ENCODE assay signal across 29 cellular contexts in genomic region chr19:35302446-35302845, GRCh38. TPM values are rescaled to one million over a fixed set of nuclear protein-coding genes. Genes with fewer than 3 reads are reported as not detected.
DNase-seq lines count a peak whose midpoint lies in the region; ATAC-seq, FAIRE-seq and TF ChIP-seq lines count a peak whose summit lies in the region.
"Had no signal": no experiment of that assay in that cellular context is flagged by ENCODE, and none has a peak within 500 bp of the region (broad histone marks: within the 10 kb centered on the region; RNA-seq: fewer than 3 reads in every experiment).

No MANE protein-coding gene starts in this region.

- H3K4me2 ChIP-seq in H1 (ENCODE audit: insufficient read depth in 1 of 2, low read depth in 2 of 2, low read length in 2 of 2) (no peak overlapping the region), osteoblast (ENCODE audit: insufficient read depth, low read length) (no peak overlapping the region)
- H3K4me2 ChIP-seq: GM23338 had no signal

- H2BK15ac ChIP-seq in H1 (ENCODE audit: low read length), result no peak overlapping the region

- no peak overlapping the region for H3K27ac ChIP-seq in H1 (ENCODE audit: low read depth, low read length)
- H3K27ac ChIP-seq in osteoblast (ENCODE audit: low read depth, low read length), result no peak overlapping the region
- peak overlapping the region; percentile 38 for H3K27ac ChIP-seq in substantia nigra (ENCODE audit: low read depth, low read length, poor library complexity, severe bottlenecking)
- H3K27ac ChIP-seq: 22Rv1 had no signal

- no peak overlapping the region for H3K56ac ChIP-seq in H1 (replicated peaks; ENCODE audit: insufficient read length, low read depth, low read length)

- H3K79me1 ChIP-seq in H1 (ENCODE audit: low read depth, low read length), result peaks cover 3% of the 10 kb centered on the region; the same call in 1 of the 2 replicates

- ATAC-seq in Right ventricle myocardium superior (ENCODE audit: poor library complexity) (no peak), left cardiac atrium (no peak), GM18867 (IDR thresholded peaks at IDR 0.05; ENCODE audit: unreplicated experiment) (no peak), HG03039 (IDR thresholded peaks at IDR 0.05; ENCODE audit: unreplicated experiment) (no peak)
- ATAC-seq: GM23338 had no signal

- TF ChIP-seq RAD21 in H1 (IDR thresholded peaks at IDR 0.05 in 1 of 2, conservative IDR thresholded peaks at IDR 0.05 in 1 of 2; ENCODE audit: low read depth in 2 of 2, low read length in 2 of 2), result no peak

- no peak for TF ChIP-seq EP300 in H1 (IDR thresholded peaks at IDR 0.05; ENCODE audit: borderline replicate concordance in 1 of 2, low read depth in 2 of 2, low read length in 2 of 2)

- intact Hi-C loops in Right ventricle myocardium superior (cut with DNase I) (no loop called here), left cardiac atrium (cut with DNase I) (no loop called here)

- H3K18ac ChIP-seq in H1 (ENCODE audit: extremely low read depth, low read length), result no peak overlapping the region

- CTCF ChIA-PET in H1 (lab: Charles Lee; ENCODE audit: partially characterized antibody), result interaction anchor here (0.9 kb wide), 1 partner anchor 31 kb away, joined by 3 read pairs; no protein-coding TSS in a partner anchor

- TF ChIP-seq CTCF in H1 (IDR thresholded peaks at IDR 0.05; ENCODE audit: control extremely low read depth in 1 of 3, insufficient read depth in 1 of 3, low read depth in 1 of 3, low read length in 3 of 3) (no peak), osteoblast (IDR thresholded peaks at IDR 0.05; ENCODE audit: extremely low read depth, low read depth, low read length) (no peak)

- H2AFZ ChIP-seq in H1 (ENCODE audit: low read length), result no peak overlapping the region
- H2AFZ ChIP-seq in osteoblast (ENCODE audit: low read length), result no peak overlapping the region
- H2AFZ ChIP-seq: GM23338 had no signal

- H3K9ac ChIP-seq in H1 (replicated peaks in 1 of 4; ENCODE audit: extremely low read depth in 1 of 4, low read depth in 3 of 4, low read length in 3 of 4), result no peak overlapping the region
- H3K9ac ChIP-seq: BLaER1 treated with 17β-estradiol and CSF1 and Interleukin-3, amounts not matched to agents 10 nM and 100 nM had no signal

- peak; percentile 30 for DNase-seq in Right ventricle myocardium superior
- DNase-seq in left cardiac atrium, result no peak
- no peak for DNase-seq in H1 (ENCODE audit: low read depth in 1 of 2, low spot score in 2 of 2)
- DNase-seq in osteoblast (ENCODE audit: insufficient read length, low spot score, missing footprints), result peak; percentile 75
- DNase-seq in substantia nigra (lab: John Stamatoyannopoulos, UW), result no peak
- DNase-seq in DMS114 treated with DMSO at 0.1 percent for 48 hours (lab: John Stamatoyannopoulos, UW; ENCODE audit: unreplicated experiment), result no peak
- DNase-seq: ACHN; AML-193; BE2C; CD4-positive, alpha-beta T cell; CD8-positive, alpha-beta memory T cell; DMS 273 treated with DMSO at 0.1 percent for 48 hours; DMS53; DMS79 treated with DMSO at 0.1 percent for 48 hours; HFFc6 had no signal

- H4K20me1 ChIP-seq in H1 (replicated peaks in 1 of 2; ENCODE audit: control insufficient read depth in 1 of 2, insufficient read depth in 2 of 2, low read length in 2 of 2) (peaks cover 0 to 16% of the 10 kb centered on the region in 2 experiments), osteoblast (ENCODE audit: insufficient read depth, low read length) (no peaks in the 10 kb centered on the region)
- H4K20me1 ChIP-seq: BLaER1 treated with 17β-estradiol and CSF1 and Interleukin-3, amounts not matched to agents 10 nM and 100 nM had no signal

- TF ChIP-seq POLR2A in H1 (IDR thresholded peaks at IDR 0.05; ENCODE audit: control extremely low read depth in 1 of 2, low read depth in 2 of 2, low read length in 2 of 2), result no peak

- H4K91ac ChIP-seq in H1 (replicated peaks; ENCODE audit: insufficient read length, low read length), result no peak overlapping the region

- H3K4me3 ChIP-seq in H1 (ENCODE audit: extremely low read depth in 1 of 4, insufficient read depth in 2 of 4, low read depth in 3 of 4, low read length in 4 of 4) (no peak overlapping the region), osteoblast (ENCODE audit: insufficient read depth, low read length) (no peak overlapping the region)
- H3K4me3 ChIP-seq: BLaER1 treated with 17β-estradiol and CSF1 and Interleukin-3, amounts not matched to agents 10 nM and 100 nM; GM23338; HAP-1 had no signal

- no peak overlapping the region for H3K23ac ChIP-seq in H1 (ENCODE audit: insufficient read length)

- H2BK120ac ChIP-seq in H1 (replicated peaks; ENCODE audit: low read depth, low read length), result no peak overlapping the region

- no peak overlapping the region for H2BK20ac ChIP-seq in H1 (ENCODE audit: low read length)

- H3K14ac ChIP-seq in H1 (ENCODE audit: insufficient read length), result no peak overlapping the region

- H3K4ac ChIP-seq in H1 (replicated peaks; ENCODE audit: insufficient read length, low read depth, low read length), result no peak overlapping the region

- no peaks in the 10 kb centered on the region; a peak in 1 of 4 replicates for H3K9me3 ChIP-seq in H1 (ENCODE audit: insufficient read depth in 2 of 2, low read depth in 1 of 2, low read length in 1 of 2)
- H3K9me3 ChIP-seq in osteoblast (ENCODE audit: low read depth, low read length), result no peaks in the 10 kb centered on the region
- H3K9me3 ChIP-seq: BLaER1 treated with 17β-estradiol and CSF1 and Interleukin-3, amounts not matched to agents 10 nM and 100 nM; HAP-1 had no signal

- H3K27me3 ChIP-seq in H1 (replicated peaks in 1 of 4; ENCODE audit: control insufficient read depth in 3 of 4, extremely low read depth in 1 of 4, insufficient read depth in 3 of 4, low read length in 3 of 4) (peaks cover 0 to 7% (median 2%) of the 10 kb centered on the region in 4 experiments; a peak in 1 of 7 replicates), osteoblast (ENCODE audit: insufficient read depth, low read length) (no peaks in the 10 kb centered on the region)
- H3K27me3 ChIP-seq: BE2C; BLaER1 treated with 17β-estradiol and CSF1 and Interleukin-3, amounts not matched to agents 10 nM and 100 nM had no signal

- peaks cover 14% of the 10 kb centered on the region; the same call in 1 of the 2 replicates for H3K23me2 ChIP-seq in H1 (ENCODE audit: low read depth, low read length)

- no peaks in the 10 kb centered on the region for H3K79me2 ChIP-seq in H1 (ENCODE audit: control insufficient read depth in 1 of 2, insufficient read depth in 2 of 2, low read length in 2 of 2)
- H3K79me2 ChIP-seq in osteoblast (ENCODE audit: insufficient read depth, low read length), result no peaks in the 10 kb centered on the region

- 85% methylated on average over 14 of the region's 16 CpGs; no CpG with 5 or more reads in 1 of the 2 experiments for WGBS in H1 (ENCODE audit: extremely low coverage in 1 of 2, insufficient coverage in 1 of 2, insufficient read length in 1 of 2, insufficient replicate concordance in 2 of 2, low coverage in 1 of 2, low lambda C conversion rate in 2 of 2, missing lambda C conversion rate in 1 of 2), 2 experiments

- H2AK5ac ChIP-seq in H1 (ENCODE audit: low read depth, low read length), result peak overlapping the region; percentile 82; the same call in 1 of the 2 replicates

- H4K8ac ChIP-seq in H1 (ENCODE audit: extremely low read depth, insufficient read depth, low read length), result no peak overlapping the region

- H2BK12ac ChIP-seq in H1 (ENCODE audit: low read depth, low read length), result no peak overlapping the region

- no peak for FAIRE-seq in H1 (lab: Jason Lieb, UNC)
- FAIRE-seq: A204.1, D721Med, GM12892, GM19239, H54 had no signal

- 0 out of 7 replicates have a peak, but pooled peaks cover 0 to 2% (median 0%) of the 10 kb centered on the region in 4 experiments for H3K4me1 ChIP-seq in H1 (replicated peaks in 1 of 4; ENCODE audit: control insufficient read depth in 3 of 4, insufficient read depth in 4 of 4, low read length in 3 of 4)
- no peaks in the 10 kb centered on the region for H3K4me1 ChIP-seq in osteoblast (ENCODE audit: insufficient read depth, low read length)
- H3K4me1 ChIP-seq: BE2C, HAP-1 had no signal

- no peaks in the 10 kb centered on the region; a peak in 1 of 8 replicates for H3K36me3 ChIP-seq in H1 (ENCODE audit: control insufficient read depth in 2 of 4, insufficient read depth in 4 of 4, low read length in 3 of 4)
- no peaks in the 10 kb centered on the region for H3K36me3 ChIP-seq in osteoblast (ENCODE audit: insufficient read depth, low read length)
- H3K36me3 ChIP-seq: BE2C; BLaER1 treated with 17β-estradiol and CSF1 and Interleukin-3, amounts not matched to agents 10 nM and 100 nM; HAP-1 had no signal

- H4K5ac ChIP-seq in H1 (ENCODE audit: insufficient read length, low read depth, low read length), result no peak overlapping the region

- POLR2A ChIA-PET in H1 (lab: Charles Lee; ENCODE audit: partially characterized antibody), result interaction anchor here (1.4 kb wide), 1 partner anchor 22 kb away, joined by 3 read pairs; no protein-coding TSS in a partner anchor

- H2BK5ac ChIP-seq in H1 (ENCODE audit: low read depth, low read length), result no peak overlapping the region

RNA-seq across cellular contexts. Expression of gene MAG, which starts 10.5 kb away (rescaled TPM):
- total RNA-seq in Right ventricle myocardium superior, result not detected
- total RNA-seq in left cardiac atrium, result not detected
- total RNA-seq in H1 (2021; fragmentation: NEBNext Ultra II Directional; extraction: Animal tissue kit (Norgen Biotek cat#: 25700)), result 0.46 and 1.3 TPM in 2 replicates
- polyA plus RNA-seq in H1 (2011; rRNA removed), result 0.20 and 0.72 TPM in 2 replicates
- polyA plus RNA-seq in H1 (2011; cell fraction: cytosol; rRNA removed), result 0.41 TPM
- 1.7 TPM for polyA plus RNA-seq in H1 (2011; cell fraction: nucleus; rRNA removed)
- polyA plus RNA-seq in H1 (2012, experiment 1 of 2), result 0.22 to 0.74 TPM (median 0.54 TPM) in 4 replicates
- 0.28 TPM for polyA plus RNA-seq in H1 (2012, experiment 2 of 2)
- 1.4 TPM for polyA plus RNA-seq in H1 (2013, experiment 1 of 2)
- polyA plus RNA-seq in H1 (2013, experiment 2 of 2), result 1.3 TPM
- 0.25 and 0.90 TPM in 2 replicates for polyA minus RNA-seq in H1 (2011; rRNA and poly(A)+ RNA removed)
- not detected for polyA minus RNA-seq in H1 (2011; cell fraction: cytosol; rRNA and poly(A)+ RNA removed)
- polyA minus RNA-seq in H1 (2011; cell fraction: nucleus; rRNA and poly(A)+ RNA removed), result not detected
- not detected in 2 replicates for total RNA-seq in osteoblast
- total RNA-seq: CD4-positive, alpha-beta T cell; CD8-positive, alpha-beta memory T cell; Daoy; G401; HFFc6 had no signal
- polyA plus RNA-seq: CD14-positive monocyte had no signal

RNA-seq across cellular contexts. Expression of gene HAMP, which starts 20.1 kb away (rescaled TPM):
- not detected for total RNA-seq in Right ventricle myocardium superior
- 1 to 10 TPM in 1 of 2 donors, under 1 TPM in 1; 0.41 to 7.6 TPM for total RNA-seq in left cardiac atrium
- not detected in 2 replicates for total RNA-seq in H1 (2021; fragmentation: NEBNext Ultra II Directional; extraction: Animal tissue kit (Norgen Biotek cat#: 25700))
- polyA plus RNA-seq in H1 (2011; rRNA removed), result 0.06 and 0.08 TPM in 2 replicates
- not detected for polyA plus RNA-seq in H1 (2011; cell fraction: cytosol; rRNA removed)
- polyA plus RNA-seq in H1 (2011; cell fraction: nucleus; rRNA removed), result not detected
- polyA plus RNA-seq in H1 (2012, experiment 1 of 2), result 0.20 TPM in 1 of 4 replicates, not detected in the others
- not detected for polyA plus RNA-seq in H1 (2012, experiment 2 of 2)
- 0.12 TPM for polyA plus RNA-seq in H1 (2013, experiment 1 of 2)
- polyA plus RNA-seq in H1 (2013, experiment 2 of 2), result 0.07 TPM
- not detected in 2 replicates for polyA minus RNA-seq in H1 (2011; rRNA and poly(A)+ RNA removed)
- not detected for polyA minus RNA-seq in H1 (2011; cell fraction: cytosol; rRNA and poly(A)+ RNA removed)
- not detected for polyA minus RNA-seq in H1 (2011; cell fraction: nucleus; rRNA and poly(A)+ RNA removed)
- total RNA-seq in osteoblast, result not detected in 2 replicates
- total RNA-seq: Daoy, G401, GM23338, HFFc6 had no signal
- polyA plus RNA-seq: CD14-positive monocyte; CD8-positive, alpha-beta memory T cell had no signal

RNA-seq across cellular contexts. Expression of gene CD22, which starts 26.5 kb away (rescaled TPM):
- total RNA-seq in Right ventricle myocardium superior (0.56 TPM), left cardiac atrium (under 1 TPM; 0.39 to 0.56 TPM), osteoblast (under 0.01 TPM in 1 of 2 replicates, not detected in the other)
- total RNA-seq in H1 (2021; fragmentation: NEBNext Ultra II Directional; extraction: Animal tissue kit (Norgen Biotek cat#: 25700)), result 0.54 and 0.60 TPM in 2 replicates
- polyA plus RNA-seq in H1 (2011; rRNA removed), result 0.06 and 0.42 TPM in 2 replicates
- 0.30 TPM for polyA plus RNA-seq in H1 (2011; cell fraction: cytosol; rRNA removed)
- 0.51 TPM for polyA plus RNA-seq in H1 (2011; cell fraction: nucleus; rRNA removed)
- polyA plus RNA-seq in H1 (2012, experiment 1 of 2), result 0.13 to 0.33 TPM (median 0.18 TPM) in 3 of 4 replicates, not detected in the other
- polyA plus RNA-seq in H1 (2012, experiment 2 of 2), result not detected
- polyA plus RNA-seq in H1 (2013, experiment 1 of 2), result 0.53 TPM
- polyA plus RNA-seq in H1 (2013, experiment 2 of 2), result 0.24 TPM
- polyA minus RNA-seq in H1 (2011; rRNA and poly(A)+ RNA removed), result 0.39 TPM in 1 of 2 replicates, not detected in the other
- polyA minus RNA-seq in H1 (2011; cell fraction: cytosol; rRNA and poly(A)+ RNA removed), result not detected
- polyA minus RNA-seq in H1 (2011; cell fraction: nucleus; rRNA and poly(A)+ RNA removed), result not detected
- total RNA-seq: Daoy, G401 had no signal
- polyA plus RNA-seq: CD8-positive, alpha-beta memory T cell had no signal

RNA-seq across cellular contexts. Expression of gene USF2, which starts 33.7 kb away (rescaled TPM):
- total RNA-seq in Right ventricle myocardium superior (141 TPM), left cardiac atrium (100 to 1,000 TPM; 130 to 147 TPM), osteoblast (66.2 and 74.0 TPM in 2 replicates)
- total RNA-seq in H1 (2021; fragmentation: NEBNext Ultra II Directional; extraction: Animal tissue kit (Norgen Biotek cat#: 25700)), result 109 and 113 TPM in 2 replicates
- 74.1 and 119 TPM in 2 replicates for polyA plus RNA-seq in H1 (2011; rRNA removed)
- polyA plus RNA-seq in H1 (2011; cell fraction: cytosol; rRNA removed), result 142 TPM
- polyA plus RNA-seq in H1 (2011; cell fraction: nucleus; rRNA removed), result 268 TPM
- polyA plus RNA-seq in H1 (2012, experiment 1 of 2), result 112 to 133 TPM (median 125 TPM) in 4 replicates
- 90.5 TPM for polyA plus RNA-seq in H1 (2012, experiment 2 of 2)
- polyA plus RNA-seq in H1 (2013, experiment 1 of 2), result 70.6 TPM
- 72.7 TPM for polyA plus RNA-seq in H1 (2013, experiment 2 of 2)
- polyA minus RNA-seq in H1 (2011; rRNA and poly(A)+ RNA removed), result 29.0 and 60.8 TPM in 2 replicates
- 79.1 TPM for polyA minus RNA-seq in H1 (2011; cell fraction: cytosol; rRNA and poly(A)+ RNA removed)
- 82.7 TPM for polyA minus RNA-seq in H1 (2011; cell fraction: nucleus; rRNA and poly(A)+ RNA removed)

RNA-seq across cellular contexts. Expression of gene FFAR1, which starts 45.3 kb away (rescaled TPM):
- total RNA-seq in Right ventricle myocardium superior (not detected), left cardiac atrium (not detected), osteoblast (not detected in 2 replicates)
- total RNA-seq in H1 (2021; fragmentation: NEBNext Ultra II Directional; extraction: Animal tissue kit (Norgen Biotek cat#: 25700)), result not detected in 2 replicates
- polyA plus RNA-seq in H1 (2011; rRNA removed), result not detected in 2 replicates
- polyA plus RNA-seq in H1 (2011; cell fraction: cytosol; rRNA removed), result not detected
- not detected for polyA plus RNA-seq in H1 (2011; cell fraction: nucleus; rRNA removed)
- polyA plus RNA-seq in H1 (2012, experiment 1 of 2), result not detected in 4 replicates
- not detected for polyA plus RNA-seq in H1 (2012, experiment 2 of 2)
- polyA plus RNA-seq in H1 (2013, experiment 1 of 2), result not detected
- polyA plus RNA-seq in H1 (2013, experiment 2 of 2), result not detected
- not detected in 2 replicates for polyA minus RNA-seq in H1 (2011; rRNA and poly(A)+ RNA removed)
- not detected for polyA minus RNA-seq in H1 (2011; cell fraction: cytosol; rRNA and poly(A)+ RNA removed)
- not detected for polyA minus RNA-seq in H1 (2011; cell fraction: nucleus; rRNA and poly(A)+ RNA removed)
- total RNA-seq: CD4-positive, alpha-beta T cell; CD8-positive, alpha-beta memory T cell; Daoy; G401; GM23338; HFFc6 had no signal
- polyA plus RNA-seq: CD14-positive monocyte; CD8-positive, alpha-beta memory T cell; GM23338 had no signal

Comparison
In these comparisons a context has a peak if more than half of its experiments do, and no peak if none do; other contexts are left out.
1. DNase-seq: peak in Right ventricle myocardium superior (single experiment) and osteoblast (single experiment); none in left cardiac atrium (single experiment), H1 (0 of 2), substantia nigra (0 of 49) and DMS114 treated with DMSO at 0.1 percent for 48 hours (single experiment).